ENCODE assay signal across 11 cellular contexts in genomic region chr2:120228503-120228902, GRCh38. TPM values are rescaled to one million over a fixed set of nuclear protein-coding genes. Genes with fewer than 3 reads are reported as not detected.
DNase-seq lines count a peak whose midpoint lies in the region; ATAC-seq and TF ChIP-seq lines count a peak whose summit lies in the region.
"Had no signal": no experiment of that assay in that cellular context is flagged by ENCODE, and none has a peak within 500 bp of the region (broad histone marks: within the 10 kb centered on the region; RNA-seq: fewer than 3 reads in every experiment).

No MANE protein-coding gene starts in this region.

- H3K9ac ChIP-seq in parathyroid adenoma: no peak overlapping the region

- peak; percentile 34 for TF ChIP-seq CTCF in parathyroid adenoma (IDR thresholded peaks at IDR 0.05)

- H3K9me3 ChIP-seq in KOPT-K1 (ENCODE audit: insufficient read depth, low read length, poor library complexity, severe bottlenecking) (no peaks in the 10 kb centered on the region), parathyroid adenoma (ENCODE audit: control insufficient read depth, low read length) (no peaks in the 10 kb centered on the region)
- H3K9me3 ChIP-seq: esophagus squamous epithelium had no signal

- intact Hi-C loops in activated CD4-positive, alpha-beta memory T cell treated with anti-CD3 and anti-CD28 coated beads for 36 hours (cut with micrococcal nuclease): loop anchor here (1.0 kb wide), 1 partner anchor 85 kb away; no protein-coding TSS in a partner anchor

- H3K36me3 ChIP-seq in KOPT-K1 (ENCODE audit: insufficient read depth, low read length): no peaks in the 10 kb centered on the region
- H3K36me3 ChIP-seq in parathyroid adenoma (ENCODE audit: control insufficient read depth, insufficient read depth, low read length): no peaks in the 10 kb centered on the region
- H3K36me3 ChIP-seq: esophagus squamous epithelium had no signal

- POLR2A ChIA-PET in activated CD4-positive, alpha-beta memory T cell treated with anti-CD3 and anti-CD28 coated beads for 36 hours (lab: Charles Lee): no interaction called here

- H3K4me2 ChIP-seq in parathyroid adenoma (ENCODE audit: low read length): peak overlapping the region; percentile 5

- no peaks in the 10 kb centered on the region for H3K27me3 Mint-ChIP-seq in activated CD4-positive, alpha-beta memory T cell treated with anti-CD3 and anti-CD28 coated beads for 36 hours

- CTCF ChIA-PET in activated CD4-positive, alpha-beta memory T cell treated with anti-CD3 and anti-CD28 coated beads for 36 hours (lab: Charles Lee): interaction anchor here (1.4 to 2.2 kb wide), 2 partner anchors 84 to 452 kb away, joined by 3 to 14 read pairs; no protein-coding TSS in a partner anchor

- H3K79me2 ChIP-seq in parathyroid adenoma: peaks cover 13% of the 10 kb centered on the region

- H3K27me3 ChIP-seq in parathyroid adenoma (ENCODE audit: control insufficient read depth, insufficient read depth, low read length): no peaks in the 10 kb centered on the region
- H3K27me3 ChIP-seq: esophagus squamous epithelium had no signal

- no peak overlapping the region for H3K4me3 ChIP-seq in parathyroid adenoma (ENCODE audit: low read depth, low read length)
- H3K4me3 ChIP-seq: esophagus squamous epithelium had no signal

- H2AFZ ChIP-seq in parathyroid adenoma: no peak overlapping the region

- H3K36me3 Mint-ChIP-seq in activated CD4-positive, alpha-beta memory T cell treated with anti-CD3 and anti-CD28 coated beads for 36 hours: peaks cover 4% of the 10 kb centered on the region

- H3K27ac ChIP-seq in KOPT-K1 (ENCODE audit: low read depth, low read length, poor library complexity, severe bottlenecking): peak overlapping the region; percentile 59
- H3K27ac ChIP-seq in parathyroid adenoma: peak overlapping the region; percentile 97
- H3K27ac ChIP-seq: esophagus squamous epithelium had no signal

- no peaks in the 10 kb centered on the region for H3K9me3 Mint-ChIP-seq in activated CD4-positive, alpha-beta memory T cell treated with anti-CD3 and anti-CD28 coated beads for 36 hours

- peak overlapping the region; percentile 18 for H3K27ac Mint-ChIP-seq in activated CD4-positive, alpha-beta memory T cell treated with anti-CD3 and anti-CD28 coated beads for 36 hours

- H3K4me1 Mint-ChIP-seq in activated CD4-positive, alpha-beta memory T cell treated with anti-CD3 and anti-CD28 coated beads for 36 hours (ENCODE audit: low read depth): peaks cover 59% of the 10 kb centered on the region

- H3K4me1 ChIP-seq in parathyroid adenoma: peaks cover 81% of the 10 kb centered on the region

- no peak overlapping the region for H3K4me3 Mint-ChIP-seq in activated CD4-positive, alpha-beta memory T cell treated with anti-CD3 and anti-CD28 coated beads for 36 hours

- DNase-seq in SIG-M5 treated with dmso at 0.1 percent for 504 hours (lab: John Stamatoyannopoulos, UW; ENCODE audit: unreplicated experiment) (peak; percentile 39), SIG-M5 (lab: John Stamatoyannopoulos, UW) (no peak), erythroblast (lab: John Stamatoyannopoulos, UW) (no peak), NCI-H1930 (lab: John Stamatoyannopoulos, UW) (no peak)
- no peak for DNase-seq in activated CD4-positive, alpha-beta memory T cell treated with anti-CD3 and anti-CD28 coated beads for 36 hours
- DNase-seq: esophagus squamous epithelium, NCI-H1417 treated with DMSO at 0.1 percent for 48 hours had no signal

- ATAC-seq in GM18498 (IDR thresholded peaks at IDR 0.05; ENCODE audit: unreplicated experiment): no peak
- ATAC-seq: Panc1 had no signal

- no peak for TF ChIP-seq POLR2A in erythroblast (IDR thresholded peaks at IDR 0.05; ENCODE audit: low read length)

RNA-seq across cellular contexts. Expression of gene TMEM185B, which starts 5.3 kb away (rescaled TPM):
- total RNA-seq in activated CD4-positive, alpha-beta memory T cell treated with anti-CD3 and anti-CD28 coated beads for 36 hours: 10 to 100 TPM; 19.4 to 19.7 TPM

RNA-seq across cellular contexts. Expression of gene RALB, which starts 24.1 kb away (rescaled TPM):
- 10 to 100 TPM; 52.5 to 52.9 TPM for total RNA-seq in activated CD4-positive, alpha-beta memory T cell treated with anti-CD3 and anti-CD28 coated beads for 36 hours
